In the genomic region with DNA sequence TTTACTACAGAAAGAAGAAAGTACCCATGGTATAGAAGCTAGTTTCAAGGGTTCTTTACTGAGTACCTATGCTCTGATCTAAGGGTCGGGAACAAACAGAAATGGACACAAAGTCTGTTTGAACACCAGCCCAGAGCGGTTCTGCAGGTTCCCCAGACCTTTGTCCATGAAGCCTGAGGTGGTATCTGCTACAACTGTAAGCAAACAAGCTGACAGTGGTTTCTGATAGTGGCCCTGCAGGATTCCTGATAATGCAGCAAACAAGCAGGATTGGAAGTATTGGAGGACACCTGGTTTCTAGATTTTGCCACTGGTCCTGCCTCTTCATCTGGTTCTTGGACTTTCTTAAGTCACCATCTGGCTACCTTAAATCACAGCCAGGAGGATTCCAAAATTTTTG, we compare ENCODE assay signal across 18 cellular contexts. TPM values are rescaled to one million over a fixed set of nuclear protein-coding genes. Genes with fewer than 3 reads are reported as not detected.
DNase-seq lines count a peak whose midpoint lies in the region; ATAC-seq and TF ChIP-seq lines count a peak whose summit lies in the region.
"Had no signal": no experiment of that assay in that cellular context is flagged by ENCODE, and none has a peak within 500 bp of the region (broad histone marks: within the 10 kb centered on the region; RNA-seq: fewer than 3 reads in every experiment).

No MANE protein-coding gene starts in this region.

- H3K4me1 ChIP-seq in breast epithelium (no peaks in the 10 kb centered on the region), hepatocyte (ENCODE audit: insufficient read depth) (peaks cover 17% of the 10 kb centered on the region), osteoblast (ENCODE audit: insufficient read depth, low read length) (peaks cover 18% of the 10 kb centered on the region)

- H3K27me3 ChIP-seq in breast epithelium (peaks cover 0 to 42% of the 10 kb centered on the region in 2 donors), hepatocyte (no peaks in the 10 kb centered on the region), osteoblast (ENCODE audit: insufficient read depth, low read length) (no peaks in the 10 kb centered on the region)

- H3K79me2 ChIP-seq in hepatocyte (no peaks in the 10 kb centered on the region), osteoblast (ENCODE audit: insufficient read depth, low read length) (no peaks in the 10 kb centered on the region)

- WGBS in hepatocyte (ENCODE audit: low lambda C conversion rate, missing lambda C conversion rate): 32% methylated on average over 2 of the region's 2 CpGs

- DNase-seq in breast epithelium (ENCODE audit: low spot score in 2 of 2) (no peak), MCF 10A (ENCODE audit: unreplicated experiment) (no peak), hepatocyte (ENCODE audit: low spot score) (peak; percentile 26), osteoblast (ENCODE audit: insufficient read length, low spot score, missing footprints) (no peak), NCI-H2107 (lab: John Stamatoyannopoulos, UW) (no peak), HuH-7 (ENCODE audit: low spot score) (no peak)
- DNase-seq in activated T-cell treated with anti-CD3 and anti-CD28 coated beads, Interleukin-2, amount 50 U/mL, for 4 hours: no peak
- DNase-seq: 8988T, DND-41, GF-D8, KBM-7, NCI-H1105, NCI-H1930, NCI-H510A treated with DMSO at 0.1 percent for 48 hours, SIG-M5 had no signal

- H3K36me3 ChIP-seq in breast epithelium: no peaks in the 10 kb centered on the region
- no peaks in the 10 kb centered on the region for H3K36me3 ChIP-seq in hepatocyte (replicated peaks; ENCODE audit: insufficient read depth, low read depth)
- no peaks in the 10 kb centered on the region for H3K36me3 ChIP-seq in osteoblast (ENCODE audit: insufficient read depth, low read length)

- H3K9me3 Mint-ChIP-seq in MCF 10A (ENCODE audit: unreplicated experiment): no peaks in the 10 kb centered on the region
- H3K9me3 Mint-ChIP-seq in activated T-cell treated with anti-CD3 and anti-CD28 coated beads, Interleukin-2, amount 50 U/mL, for 4 hours: no peaks in the 10 kb centered on the region

- TF ChIP-seq CTCF in breast epithelium (IDR thresholded peaks at IDR 0.05) (no peak), MCF 10A (IDR thresholded peaks at IDR 0.05; ENCODE audit: unreplicated experiment) (no peak), hepatocyte (IDR thresholded peaks at IDR 0.05; ENCODE audit: poor library complexity) (no peak), osteoblast (IDR thresholded peaks at IDR 0.05; ENCODE audit: extremely low read depth, low read depth, low read length) (no peak)

- CTCF ChIA-PET in MCF 10A (lab: Yijun Ruan, JAX): interaction anchor here (0.6 to 0.7 kb wide), 2 partner anchors 59 to 246 kb away, joined by 3 to 4 read pairs; no protein-coding TSS in a partner anchor

- H3K9me2 ChIP-seq in hepatocyte (replicated peaks; ENCODE audit: insufficient read depth): no peaks in the 10 kb centered on the region

- BruUV-seq in MCF 10A (replicated peaks; lab: Mats Ljungman, UMichigan): no TSS peak

- H3K4me3 ChIP-seq in breast epithelium: no peak overlapping the region
- H3K4me3 ChIP-seq in hepatocyte: no peak overlapping the region
- H3K4me3 ChIP-seq in osteoblast (ENCODE audit: insufficient read depth, low read length): no peak overlapping the region

- H3K27ac ChIP-seq in breast epithelium (peak overlapping the region; percentile 38 to 44), hepatocyte (peak overlapping the region; percentile 68), osteoblast (ENCODE audit: low read depth, low read length) (peak overlapping the region; percentile 88)

- peaks cover 94% of the 10 kb centered on the region for H3K27me3 Mint-ChIP-seq in MCF 10A (ENCODE audit: insufficient read depth, unreplicated experiment)
- H3K27me3 Mint-ChIP-seq in activated T-cell treated with anti-CD3 and anti-CD28 coated beads, Interleukin-2, amount 50 U/mL, for 4 hours (ENCODE audit: low read depth): peaks cover 6% of the 10 kb centered on the region

- H3K27ac Mint-ChIP-seq in MCF 10A (ENCODE audit: low read depth, unreplicated experiment): no peak overlapping the region
- H3K27ac Mint-ChIP-seq: CD14-positive monocyte had no signal

- H3K9me3 ChIP-seq in breast epithelium (no peaks in the 10 kb centered on the region), hepatocyte (ENCODE audit: low read depth) (no peaks in the 10 kb centered on the region), osteoblast (ENCODE audit: low read depth, low read length) (no peaks in the 10 kb centered on the region)

- no peaks in the 10 kb centered on the region for H3K36me3 Mint-ChIP-seq in MCF 10A (ENCODE audit: insufficient read depth, unreplicated experiment)
- no peaks in the 10 kb centered on the region for H3K36me3 Mint-ChIP-seq in activated T-cell treated with anti-CD3 and anti-CD28 coated beads, Interleukin-2, amount 50 U/mL, for 4 hours (ENCODE audit: insufficient read depth)
- H3K36me3 Mint-ChIP-seq: CD14-positive monocyte had no signal

- no peak for TF ChIP-seq POLR2A in breast epithelium (IDR thresholded peaks at IDR 0.05)

- intact Hi-C loops in breast epithelium (cut with DNase I; ENCODE audit: low total_unique reads) (no loop called here), MCF 10A (cut with micrococcal nuclease) (no loop called here)

- H3K4me2 ChIP-seq in hepatocyte (peak overlapping the region; percentile 53), osteoblast (ENCODE audit: insufficient read depth, low read length) (peak overlapping the region; percentile 50)

- H2AFZ ChIP-seq in hepatocyte (no peak overlapping the region), osteoblast (ENCODE audit: low read length) (peak overlapping the region; percentile 12)

- no peaks in the 10 kb centered on the region for H4K20me1 ChIP-seq in hepatocyte (ENCODE audit: insufficient read depth, poor library complexity, severe bottlenecking)
- H4K20me1 ChIP-seq in osteoblast (ENCODE audit: insufficient read depth, low read length): no peaks in the 10 kb centered on the region

- H3K4me3 Mint-ChIP-seq in MCF 10A (ENCODE audit: unreplicated experiment): no peak overlapping the region
- no peak overlapping the region for H3K4me3 Mint-ChIP-seq in activated T-cell treated with anti-CD3 and anti-CD28 coated beads, Interleukin-2, amount 50 U/mL, for 4 hours
- H3K4me3 Mint-ChIP-seq: CD14-positive monocyte had no signal

- POLR2A ChIA-PET in MCF 10A (lab: Yijun Ruan, JAX): no interaction called here

- no peak for ATAC-seq in activated T-cell treated with anti-CD3 and anti-CD28 coated beads, Interleukin-2, amount 50 U/mL, for 4 hours
- no peak for ATAC-seq in GM18858 (IDR thresholded peaks at IDR 0.05; ENCODE audit: unreplicated experiment)
- ATAC-seq: HCT116 had no signal

- no peaks in the 10 kb centered on the region for H3K4me1 Mint-ChIP-seq in MCF 10A (ENCODE audit: insufficient read depth, unreplicated experiment)
- no peaks in the 10 kb centered on the region for H3K4me1 Mint-ChIP-seq in activated T-cell treated with anti-CD3 and anti-CD28 coated beads, Interleukin-2, amount 50 U/mL, for 4 hours (ENCODE audit: low read depth)
- H3K4me1 Mint-ChIP-seq: CD14-positive monocyte had no signal

RNA-seq across cellular contexts. Expression of a gene that starts 23.7 kb away (rescaled TPM):
- total RNA-seq in breast epithelium: 1 to 10 TPM in 1 of 3 donors, not detected in 2; 1.0 TPM
- total RNA-seq in MCF 10A (2022): not detected in 2 replicates
- total RNA-seq in hepatocyte: 0.64 and 1.4 TPM in 2 replicates
- polyA plus RNA-seq in hepatocyte: 3.0 and 4.1 TPM in 2 replicates
- not detected in 2 replicates for total RNA-seq in osteoblast
- not detected for total RNA-seq in activated T-cell treated with anti-CD3 and anti-CD28 coated beads, Interleukin-2, amount 50 U/mL, for 4 hours
- polyA plus RNA-seq: CD14-positive monocyte had no signal
